Comparison of ENCODE assay signal across 8 cellular contexts in genomic region chr1:23562138-23562819, GRCh38. TPM values are rescaled to one million over a fixed set of nuclear protein-coding genes. Genes with fewer than 3 reads are reported as not detected.
DNase-seq lines count a peak whose midpoint lies in the region; ATAC-seq and TF ChIP-seq lines count a peak whose summit lies in the region.

No MANE protein-coding gene starts in this region.

- H3K4me2 ChIP-seq in OCI-LY3 (ENCODE audit: low read length) = peak overlapping the region; percentile 61

- peak; percentile 8 for TF ChIP-seq POLR2A in breast epithelium (IDR thresholded peaks at IDR 0.05)

- H3K4me3 ChIP-seq in OCI-LY3 (ENCODE audit: low read length) = peak overlapping the region; percentile 26; the same call in 1 of the 2 replicates
- H3K4me3 ChIP-seq in breast epithelium = no peak overlapping the region
- no peak overlapping the region for H3K4me3 ChIP-seq in retinal pigment epithelial cell (ENCODE audit: low read length)

- no peak for ATAC-seq in GM19463 (IDR thresholded peaks at IDR 0.05; ENCODE audit: unreplicated experiment)
- ATAC-seq in GM18511 (IDR thresholded peaks at IDR 0.05; ENCODE audit: unreplicated experiment) = no peak

- H3K9me3 ChIP-seq in OCI-LY3 (ENCODE audit: insufficient read depth, low read length) (no peaks in the 10 kb centered on the region), breast epithelium (no peaks in the 10 kb centered on the region)

- no peak overlapping the region for H3K9ac ChIP-seq in OCI-LY3 (ENCODE audit: low read length)

- no peaks in the 10 kb centered on the region for H4K20me1 ChIP-seq in OCI-LY3 (ENCODE audit: insufficient read depth, low read length)

- intact Hi-C loops in breast epithelium (cut with DNase I; ENCODE audit: low total_unique reads) = no loop called here

- no peak overlapping the region for H2AFZ ChIP-seq in OCI-LY3 (ENCODE audit: low read depth, low read length)

- H3K4me1 ChIP-seq in OCI-LY3 (ENCODE audit: low read length) = peaks cover 31% of the 10 kb centered on the region
- H3K4me1 ChIP-seq in breast epithelium = peaks cover 0 to 7% of the 10 kb centered on the region in 2 donors

- peak; percentile 74 for DNase-seq in D341Med (ENCODE audit: low spot score)
- DNase-seq in HuH-7.5 (ENCODE audit: low spot score) = peak; percentile 89
- DNase-seq in breast epithelium (ENCODE audit: low spot score in 2 of 2) = peak; percentile 91 to 95
- peak; percentile 86 for DNase-seq in iPS-NIHi11 (ENCODE audit: low spot score)
- DNase-seq in retinal pigment epithelial cell (ENCODE audit: low read depth) = peak; percentile 98

- TF ChIP-seq CTCF in OCI-LY3 (IDR thresholded peaks at IDR 0.05; ENCODE audit: low read depth, low read length) = no peak
- TF ChIP-seq CTCF in breast epithelium (IDR thresholded peaks at IDR 0.05) = no peak
- TF ChIP-seq CTCF in retinal pigment epithelial cell (conservative IDR thresholded peaks at IDR 0.05; ENCODE audit: low read depth, low read length) = no peak

- H3K27me3 ChIP-seq in OCI-LY3 (ENCODE audit: low read depth, low read length) = peaks cover 31% of the 10 kb centered on the region
- H3K27me3 ChIP-seq in breast epithelium = no peaks in the 10 kb centered on the region

- H3K36me3 ChIP-seq in OCI-LY3 (replicated peaks; ENCODE audit: low read depth, low read length) = peaks cover 4% of the 10 kb centered on the region
- no peaks in the 10 kb centered on the region for H3K36me3 ChIP-seq in breast epithelium

- no peak overlapping the region for H3K27ac ChIP-seq in OCI-LY3 (ENCODE audit: low read length)
- peak overlapping the region; percentile 93 to 94 for H3K27ac ChIP-seq in breast epithelium

- H3K79me2 ChIP-seq in OCI-LY3 (ENCODE audit: low read length) = 0 out of 2 replicates have a peak, but pooled peaks cover 3% of the 10 kb centered on the region

RNA-seq across cellular contexts. Expression of gene ID3, which starts 3.0 kb away (rescaled TPM):
- 100 to 1,000 TPM in 1 of 3 donors, 10 to 100 TPM in 2; 79.9 to 133 (median 90.9) TPM for total RNA-seq in breast epithelium

RNA-seq across cellular contexts. Expression of gene E2F2, which starts 31.2 kb away (rescaled TPM):
- under 1 TPM; under 0.01 to 0.73 (median 0.33) TPM for total RNA-seq in breast epithelium
